Comparison of ENCODE assay signal across 1 cellular context in genomic region chr3:54443572-54444161, GRCh38.
TF ChIP-seq lines count a peak whose summit lies in the region.

No MANE protein-coding gene starts in this region.

TF ChIP-seq in HepG2, 621 proteins besides CTCF, POLR2A, EP300 and RAD21 (continued from another document and continues in another):
- TF ChIP-seq FOXA1 (IDR thresholded peaks at IDR 0.05) (no peak), FOXA1 (CRISPR knock-in tag; IDR thresholded peaks at IDR 0.05) (peak; percentile 57), THAP11 (CRISPR knock-in tag; IDR thresholded peaks at IDR 0.05) (peak; percentile 42; the same call in 1 of the 2 replicates), RARA (CRISPR knock-in tag; IDR thresholded peaks at IDR 0.05) (no peak), ZMYM4 (CRISPR knock-in tag; IDR thresholded peaks at IDR 0.05) (no peak), NFKBIZ (CRISPR knock-in tag; IDR thresholded peaks at IDR 0.05) (peak; percentile 59; the same call in 1 of the 2 replicates), ZNF335 (CRISPR knock-in tag; IDR thresholded peaks at IDR 0.05) (no peak), RFXANK (CRISPR knock-in tag; IDR thresholded peaks at IDR 0.05) (no peak), ELF3 (CRISPR knock-in tag; IDR thresholded peaks at IDR 0.05) (peak; percentile 97), IKZF5 (CRISPR knock-in tag; IDR thresholded peaks at IDR 0.05) (0 out of 2 replicates have a peak, but pooled peaks have one; percentile 25), BCL6 (CRISPR knock-in tag; IDR thresholded peaks at IDR 0.05) (peak; percentile 66; the same call in 1 of the 2 replicates), EHMT2 (IDR thresholded peaks at IDR 0.05; ENCODE audit: borderline replicate concordance, low read depth, low read length) (peak; percentile 35; the same call in 1 of the 2 replicates), HOXD1 (CRISPR knock-in tag; IDR thresholded peaks at IDR 0.05) (0 out of 2 replicates have a peak, but pooled peaks have one; percentile 38), CEBPG (CRISPR knock-in tag; IDR thresholded peaks at IDR 0.05) (peak; percentile 81), SAP130 (CRISPR knock-in tag; IDR thresholded peaks at IDR 0.05; ENCODE audit: low read depth) (peak; percentile 28; the same call in 1 of the 2 replicates), MLX (CRISPR knock-in tag; IDR thresholded peaks at IDR 0.05) (0 out of 2 replicates have a peak, but pooled peaks have one; percentile 14), MTF2 (CRISPR knock-in tag; IDR thresholded peaks at IDR 0.05; ENCODE audit: borderline replicate concordance) (no peak), ARHGAP35 (CRISPR knock-in tag; IDR thresholded peaks at IDR 0.05; ENCODE audit: borderline replicate concordance) (no peak), ETV5 (CRISPR knock-in tag; IDR thresholded peaks at IDR 0.05; ENCODE audit: borderline replicate concordance) (peak; percentile 50; the same call in 1 of the 2 replicates), CEBPB (IDR thresholded peaks at IDR 0.05; ENCODE audit: borderline replicate concordance, low read depth, low read length) (peak; percentile 91), BHLHE40 (IDR thresholded peaks at IDR 0.05; ENCODE audit: low read length) (peak; percentile 71), HDAC2 (CRISPR knock-in tag; IDR thresholded peaks at IDR 0.05) (peak; percentile 27; the same call in 1 of the 2 replicates), ZBTB25 (CRISPR knock-in tag; IDR thresholded peaks at IDR 0.05) (0 out of 2 replicates have a peak, but pooled peaks have one; percentile 24), FOXP1 (IDR thresholded peaks at IDR 0.05) (peak; percentile 61; the same call in 1 of the 2 replicates), FOXP1 (CRISPR knock-in tag; IDR thresholded peaks at IDR 0.05) (peak; percentile 96), TGIF2 (CRISPR knock-in tag; IDR thresholded peaks at IDR 0.05) (no peak), PAWR (CRISPR knock-in tag; IDR thresholded peaks at IDR 0.05; ENCODE audit: borderline replicate concordance) (no peak), ZNF331 (CRISPR knock-in tag; IDR thresholded peaks at IDR 0.05) (0 out of 2 replicates have a peak, but pooled peaks have one; percentile 33), ZNF234 (CRISPR knock-in tag; conservative IDR thresholded peaks at IDR 0.05) (no peak), FOXK1 (CRISPR knock-in tag; IDR thresholded peaks at IDR 0.05; ENCODE audit: borderline replicate concordance, low read depth) (peak; percentile 63; the same call in 1 of the 2 replicates), SP4 (CRISPR knock-in tag; IDR thresholded peaks at IDR 0.05) (no peak), MIER3 (CRISPR knock-in tag; IDR thresholded peaks at IDR 0.05; ENCODE audit: borderline replicate concordance) (peak; percentile 62; the same call in 1 of the 2 replicates), ESRRA (CRISPR knock-in tag; IDR thresholded peaks at IDR 0.05; ENCODE audit: low read depth) (no peak), NR2F6 (IDR thresholded peaks at IDR 0.05) (peak; percentile 56; the same call in 1 of the 2 replicates), NR2F6 (CRISPR knock-in tag; IDR thresholded peaks at IDR 0.05) (peak; percentile 44; the same call in 1 of the 2 replicates), JARID2 (CRISPR knock-in tag; IDR thresholded peaks at IDR 0.05; ENCODE audit: insufficient replicate concordance) (no peak)
- TF ChIP-seq, protein P1, sequence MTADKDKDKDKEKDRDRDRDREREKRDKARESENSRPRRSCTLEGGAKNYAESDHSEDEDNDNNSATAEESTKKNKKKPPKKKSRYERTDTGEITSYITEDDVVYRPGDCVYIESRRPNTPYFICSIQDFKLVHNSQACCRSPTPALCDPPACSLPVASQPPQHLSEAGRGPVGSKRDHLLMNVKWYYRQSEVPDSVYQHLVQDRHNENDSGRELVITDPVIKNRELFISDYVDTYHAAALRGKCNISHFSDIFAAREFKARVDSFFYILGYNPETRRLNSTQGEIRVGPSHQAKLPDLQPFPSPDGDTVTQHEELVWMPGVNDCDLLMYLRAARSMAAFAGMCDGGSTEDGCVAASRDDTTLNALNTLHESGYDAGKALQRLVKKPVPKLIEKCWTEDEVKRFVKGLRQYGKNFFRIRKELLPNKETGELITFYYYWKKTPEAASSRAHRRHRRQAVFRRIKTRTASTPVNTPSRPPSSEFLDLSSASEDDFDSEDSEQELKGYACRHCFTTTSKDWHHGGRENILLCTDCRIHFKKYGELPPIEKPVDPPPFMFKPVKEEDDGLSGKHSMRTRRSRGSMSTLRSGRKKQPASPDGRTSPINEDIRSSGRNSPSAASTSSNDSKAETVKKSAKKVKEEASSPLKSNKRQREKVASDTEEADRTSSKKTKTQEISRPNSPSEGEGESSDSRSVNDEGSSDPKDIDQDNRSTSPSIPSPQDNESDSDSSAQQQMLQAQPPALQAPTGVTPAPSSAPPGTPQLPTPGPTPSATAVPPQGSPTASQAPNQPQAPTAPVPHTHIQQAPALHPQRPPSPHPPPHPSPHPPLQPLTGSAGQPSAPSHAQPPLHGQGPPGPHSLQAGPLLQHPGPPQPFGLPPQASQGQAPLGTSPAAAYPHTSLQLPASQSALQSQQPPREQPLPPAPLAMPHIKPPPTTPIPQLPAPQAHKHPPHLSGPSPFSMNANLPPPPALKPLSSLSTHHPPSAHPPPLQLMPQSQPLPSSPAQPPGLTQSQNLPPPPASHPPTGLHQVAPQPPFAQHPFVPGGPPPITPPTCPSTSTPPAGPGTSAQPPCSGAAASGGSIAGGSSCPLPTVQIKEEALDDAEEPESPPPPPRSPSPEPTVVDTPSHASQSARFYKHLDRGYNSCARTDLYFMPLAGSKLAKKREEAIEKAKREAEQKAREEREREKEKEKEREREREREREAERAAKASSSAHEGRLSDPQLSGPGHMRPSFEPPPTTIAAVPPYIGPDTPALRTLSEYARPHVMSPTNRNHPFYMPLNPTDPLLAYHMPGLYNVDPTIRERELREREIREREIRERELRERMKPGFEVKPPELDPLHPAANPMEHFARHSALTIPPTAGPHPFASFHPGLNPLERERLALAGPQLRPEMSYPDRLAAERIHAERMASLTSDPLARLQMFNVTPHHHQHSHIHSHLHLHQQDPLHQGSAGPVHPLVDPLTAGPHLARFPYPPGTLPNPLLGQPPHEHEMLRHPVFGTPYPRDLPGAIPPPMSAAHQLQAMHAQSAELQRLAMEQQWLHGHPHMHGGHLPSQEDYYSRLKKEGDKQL (CRISPR knock-in tag; IDR thresholded peaks at IDR 0.05; ENCODE audit: low read depth) = peak; percentile 56; the same call in 1 of the 2 replicates
- TF ChIP-seq, protein P2, sequence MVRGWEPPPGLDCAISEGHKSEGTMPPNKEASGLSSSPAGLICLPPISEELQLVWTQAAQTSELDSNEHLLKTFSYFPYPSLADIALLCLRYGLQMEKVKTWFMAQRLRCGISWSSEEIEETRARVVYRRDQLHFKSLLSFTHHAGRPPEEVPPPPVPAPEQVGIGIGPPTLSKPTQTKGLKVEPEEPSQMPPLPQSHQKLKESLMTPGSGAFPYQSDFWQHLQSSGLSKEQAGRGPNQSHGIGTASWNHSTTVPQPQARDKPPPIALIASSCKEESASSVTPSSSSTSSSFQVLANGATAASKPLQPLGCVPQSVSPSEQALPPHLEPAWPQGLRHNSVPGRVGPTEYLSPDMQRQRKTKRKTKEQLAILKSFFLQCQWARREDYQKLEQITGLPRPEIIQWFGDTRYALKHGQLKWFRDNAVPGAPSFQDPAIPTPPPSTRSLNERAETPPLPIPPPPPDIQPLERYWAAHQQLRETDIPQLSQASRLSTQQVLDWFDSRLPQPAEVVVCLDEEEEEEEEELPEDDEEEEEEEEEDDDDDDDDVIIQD (CRISPR knock-in tag; IDR thresholded peaks at IDR 0.05; ENCODE audit: low read depth) = peak; percentile 17; the same call in 1 of the 2 replicates
- TF ChIP-seq, protein P3, sequence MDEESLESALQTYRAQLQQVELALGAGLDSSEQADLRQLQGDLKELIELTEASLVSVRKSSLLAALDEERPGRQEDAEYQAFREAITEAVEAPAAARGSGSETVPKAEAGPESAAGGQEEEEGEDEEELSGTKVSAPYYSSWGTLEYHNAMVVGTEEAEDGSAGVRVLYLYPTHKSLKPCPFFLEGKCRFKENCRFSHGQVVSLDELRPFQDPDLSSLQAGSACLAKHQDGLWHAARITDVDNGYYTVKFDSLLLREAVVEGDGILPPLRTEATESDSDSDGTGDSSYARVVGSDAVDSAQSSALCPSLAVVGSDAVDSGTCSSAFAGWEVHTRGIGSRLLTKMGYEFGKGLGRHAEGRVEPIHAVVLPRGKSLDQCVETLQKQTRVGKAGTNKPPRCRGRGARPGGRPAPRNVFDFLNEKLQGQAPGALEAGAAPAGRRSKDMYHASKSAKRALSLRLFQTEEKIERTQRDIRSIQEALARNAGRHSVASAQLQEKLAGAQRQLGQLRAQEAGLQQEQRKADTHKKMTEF (CRISPR knock-in tag; IDR thresholded peaks at IDR 0.05) = 0 out of 2 replicates have a peak, but pooled peaks have one; percentile 59
- TF ChIP-seq, protein P4, sequence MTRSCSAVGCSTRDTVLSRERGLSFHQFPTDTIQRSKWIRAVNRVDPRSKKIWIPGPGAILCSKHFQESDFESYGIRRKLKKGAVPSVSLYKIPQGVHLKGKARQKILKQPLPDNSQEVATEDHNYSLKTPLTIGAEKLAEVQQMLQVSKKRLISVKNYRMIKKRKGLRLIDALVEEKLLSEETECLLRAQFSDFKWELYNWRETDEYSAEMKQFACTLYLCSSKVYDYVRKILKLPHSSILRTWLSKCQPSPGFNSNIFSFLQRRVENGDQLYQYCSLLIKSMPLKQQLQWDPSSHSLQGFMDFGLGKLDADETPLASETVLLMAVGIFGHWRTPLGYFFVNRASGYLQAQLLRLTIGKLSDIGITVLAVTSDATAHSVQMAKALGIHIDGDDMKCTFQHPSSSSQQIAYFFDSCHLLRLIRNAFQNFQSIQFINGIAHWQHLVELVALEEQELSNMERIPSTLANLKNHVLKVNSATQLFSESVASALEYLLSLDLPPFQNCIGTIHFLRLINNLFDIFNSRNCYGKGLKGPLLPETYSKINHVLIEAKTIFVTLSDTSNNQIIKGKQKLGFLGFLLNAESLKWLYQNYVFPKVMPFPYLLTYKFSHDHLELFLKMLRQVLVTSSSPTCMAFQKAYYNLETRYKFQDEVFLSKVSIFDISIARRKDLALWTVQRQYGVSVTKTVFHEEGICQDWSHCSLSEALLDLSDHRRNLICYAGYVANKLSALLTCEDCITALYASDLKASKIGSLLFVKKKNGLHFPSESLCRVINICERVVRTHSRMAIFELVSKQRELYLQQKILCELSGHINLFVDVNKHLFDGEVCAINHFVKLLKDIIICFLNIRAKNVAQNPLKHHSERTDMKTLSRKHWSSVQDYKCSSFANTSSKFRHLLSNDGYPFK (CRISPR knock-in tag; IDR thresholded peaks at IDR 0.05; ENCODE audit: borderline replicate concordance) = no peak
- TF ChIP-seq, protein P5, sequence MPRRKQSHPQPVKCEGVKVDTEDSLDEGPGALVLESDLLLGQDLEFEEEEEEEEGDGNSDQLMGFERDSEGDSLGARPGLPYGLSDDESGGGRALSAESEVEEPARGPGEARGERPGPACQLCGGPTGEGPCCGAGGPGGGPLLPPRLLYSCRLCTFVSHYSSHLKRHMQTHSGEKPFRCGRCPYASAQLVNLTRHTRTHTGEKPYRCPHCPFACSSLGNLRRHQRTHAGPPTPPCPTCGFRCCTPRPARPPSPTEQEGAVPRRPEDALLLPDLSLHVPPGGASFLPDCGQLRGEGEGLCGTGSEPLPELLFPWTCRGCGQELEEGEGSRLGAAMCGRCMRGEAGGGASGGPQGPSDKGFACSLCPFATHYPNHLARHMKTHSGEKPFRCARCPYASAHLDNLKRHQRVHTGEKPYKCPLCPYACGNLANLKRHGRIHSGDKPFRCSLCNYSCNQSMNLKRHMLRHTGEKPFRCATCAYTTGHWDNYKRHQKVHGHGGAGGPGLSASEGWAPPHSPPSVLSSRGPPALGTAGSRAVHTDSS (CRISPR knock-in tag; conservative IDR thresholded peaks at IDR 0.05) = no peak
- TF ChIP-seq, protein P6, sequence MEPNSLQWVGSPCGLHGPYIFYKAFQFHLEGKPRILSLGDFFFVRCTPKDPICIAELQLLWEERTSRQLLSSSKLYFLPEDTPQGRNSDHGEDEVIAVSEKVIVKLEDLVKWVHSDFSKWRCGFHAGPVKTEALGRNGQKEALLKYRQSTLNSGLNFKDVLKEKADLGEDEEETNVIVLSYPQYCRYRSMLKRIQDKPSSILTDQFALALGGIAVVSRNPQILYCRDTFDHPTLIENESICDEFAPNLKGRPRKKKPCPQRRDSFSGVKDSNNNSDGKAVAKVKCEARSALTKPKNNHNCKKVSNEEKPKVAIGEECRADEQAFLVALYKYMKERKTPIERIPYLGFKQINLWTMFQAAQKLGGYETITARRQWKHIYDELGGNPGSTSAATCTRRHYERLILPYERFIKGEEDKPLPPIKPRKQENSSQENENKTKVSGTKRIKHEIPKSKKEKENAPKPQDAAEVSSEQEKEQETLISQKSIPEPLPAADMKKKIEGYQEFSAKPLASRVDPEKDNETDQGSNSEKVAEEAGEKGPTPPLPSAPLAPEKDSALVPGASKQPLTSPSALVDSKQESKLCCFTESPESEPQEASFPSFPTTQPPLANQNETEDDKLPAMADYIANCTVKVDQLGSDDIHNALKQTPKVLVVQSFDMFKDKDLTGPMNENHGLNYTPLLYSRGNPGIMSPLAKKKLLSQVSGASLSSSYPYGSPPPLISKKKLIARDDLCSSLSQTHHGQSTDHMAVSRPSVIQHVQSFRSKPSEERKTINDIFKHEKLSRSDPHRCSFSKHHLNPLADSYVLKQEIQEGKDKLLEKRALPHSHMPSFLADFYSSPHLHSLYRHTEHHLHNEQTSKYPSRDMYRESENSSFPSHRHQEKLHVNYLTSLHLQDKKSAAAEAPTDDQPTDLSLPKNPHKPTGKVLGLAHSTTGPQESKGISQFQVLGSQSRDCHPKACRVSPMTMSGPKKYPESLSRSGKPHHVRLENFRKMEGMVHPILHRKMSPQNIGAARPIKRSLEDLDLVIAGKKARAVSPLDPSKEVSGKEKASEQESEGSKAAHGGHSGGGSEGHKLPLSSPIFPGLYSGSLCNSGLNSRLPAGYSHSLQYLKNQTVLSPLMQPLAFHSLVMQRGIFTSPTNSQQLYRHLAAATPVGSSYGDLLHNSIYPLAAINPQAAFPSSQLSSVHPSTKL (CRISPR knock-in tag; IDR thresholded peaks at IDR 0.05) = peak; percentile 94
